In the genomic region with DNA sequence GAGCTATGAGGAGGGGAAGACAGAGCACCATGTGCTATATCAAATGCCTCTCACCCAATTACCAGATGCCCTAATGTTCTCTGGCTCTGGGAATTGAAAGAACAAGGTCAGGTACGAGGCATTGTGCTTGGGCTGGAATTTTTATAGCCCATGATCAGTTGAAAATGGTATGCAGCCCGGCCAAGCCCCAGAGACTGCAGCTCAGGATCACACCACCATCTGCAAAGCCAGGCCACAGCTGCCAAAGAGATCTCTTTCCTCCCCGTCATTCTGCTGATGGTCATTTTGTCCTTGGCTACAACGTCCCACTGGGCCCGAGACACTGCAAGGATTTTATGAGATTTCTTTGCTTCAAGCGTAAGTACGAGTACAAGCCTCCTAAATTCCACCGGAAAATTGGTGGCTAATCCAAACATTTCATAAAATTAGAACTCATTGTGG, we compare ENCODE assay signal across 9 cellular contexts. TPM values are rescaled to one million over a fixed set of nuclear protein-coding genes. Genes with fewer than 3 reads are reported as not detected.
A peak's percentile ranks its signal among the peaks of the same experiment; 100 is the strongest.
DNase-seq lines count a peak whose midpoint lies in the region; ATAC-seq and TF ChIP-seq lines count a peak whose summit lies in the region.
"Had no signal": no experiment of that assay in that cellular context is flagged by ENCODE, and none has a peak within 500 bp of the region (broad histone marks: within the 10 kb centered on the region; RNA-seq: fewer than 3 reads in every experiment).

No MANE protein-coding gene starts in this region.

- peaks cover 100% of the 10 kb centered on the region for H3K4me1 ChIP-seq in left ventricle myocardium inferior
- peaks cover 95 to 99% of the 10 kb centered on the region in 2 donors for H3K4me1 ChIP-seq in gastrocnemius medialis

- H3K9me3 ChIP-seq in left ventricle myocardium inferior (replicated peaks) (no peaks in the 10 kb centered on the region), gastrocnemius medialis (no peaks in the 10 kb centered on the region)

- DNase-seq in EH (ENCODE audit: low read depth) (peak; percentile 97), SW480 (ENCODE audit: low spot score) (peak; percentile 77), left ventricle myocardium inferior (peak; percentile 67), gastrocnemius medialis (peak; percentile 95), DMS153 (lab: John Stamatoyannopoulos, UW) (no peak), H4 (ENCODE audit: low spot score) (no peak), GOT3 (lab: John Stamatoyannopoulos, UW) (no peak)

- H3K36me3 ChIP-seq in left ventricle myocardium inferior (no peaks in the 10 kb centered on the region), gastrocnemius medialis (no peaks in the 10 kb centered on the region)

- ATAC-seq in gastrocnemius medialis (peak; percentile 85 to 89), HG03135 (IDR thresholded peaks at IDR 0.05; ENCODE audit: unreplicated experiment) (no peak)
- ATAC-seq: left lobe of liver had no signal

- H3K4me3 ChIP-seq in left ventricle myocardium inferior (peak overlapping the region; percentile 56), gastrocnemius medialis (peak overlapping the region; percentile 6 to 28 (median 17))

- no peak for TF ChIP-seq CTCF in left ventricle myocardium inferior (IDR thresholded peaks at IDR 0.05; ENCODE audit: borderline replicate concordance)
- no peak for TF ChIP-seq CTCF in gastrocnemius medialis (IDR thresholded peaks at IDR 0.05 in 4 of 5, conservative IDR thresholded peaks at IDR 0.05 in 1 of 5)

- in situ Hi-C loops in gastrocnemius medialis (cut with MboI; ENCODE audit: low sequenced_read_pairs in 4 of 4), result no loop called here

- intact Hi-C loops in left ventricle myocardium inferior (cut with micrococcal nuclease) (no loop called here), gastrocnemius medialis (cut with DNase I; ENCODE audit: low total_unique reads) (loop anchor here (1.0 kb wide), 1 partner anchor 9 kb away; no protein-coding TSS in a partner anchor)

- TF ChIP-seq POLR2A in gastrocnemius medialis (IDR thresholded peaks at IDR 0.05), result peak in 1 of 2 donors; percentile 27

- H3K27me3 ChIP-seq in left ventricle myocardium inferior (ENCODE audit: low read depth) (no peaks in the 10 kb centered on the region), gastrocnemius medialis (no peaks in the 10 kb centered on the region)

- peak overlapping the region; percentile 98 for H3K27ac ChIP-seq in left ventricle myocardium inferior (replicated peaks)
- H3K27ac ChIP-seq in gastrocnemius medialis, result peak overlapping the region; percentile 84 to 90 (median 86)

RNA-seq across cellular contexts. Expression of a gene that starts 15.2 kb away (rescaled TPM):
- 42.1 TPM for total RNA-seq in left ventricle myocardium inferior
- 10 to 100 TPM; 18.9 to 34.5 (median 29.1) TPM for total RNA-seq in gastrocnemius medialis
- total RNA-seq in H4 (2014; rRNA removed; shearing (Covaris generic)), result 7.6 and 9.4 TPM in 2 replicates

Comparison
In these comparisons a context has a peak if more than half of its experiments do, and no peak if none do; other contexts are left out.
1. DNase-seq: peak in EH (single experiment), SW480 (single experiment), left ventricle myocardium inferior (single experiment) and gastrocnemius medialis (2 of 2); none in DMS153 (single experiment), H4 (single experiment) and GOT3 (single experiment).